1 cellular context compared by ENCODE assay signal in genomic region chr19:46745030-46745429, GRCh38.
TF ChIP-seq lines count a peak whose summit lies in the region.

No MANE protein-coding gene starts in this region.

TF ChIP-seq in K562, 482 proteins besides CTCF, POLR2A, EP300 and RAD21:
- no peak for TF ChIP-seq ID3 (CRISPR knock-in tag; IDR thresholded peaks at IDR 0.05)
- no peak for TF ChIP-seq ID3 (tag; IDR thresholded peaks at IDR 0.05)
- no peak for TF ChIP-seq PRPF4 (IDR thresholded peaks at IDR 0.05; ENCODE audit: insufficient read depth, low read depth, low read length, poor library complexity, severe bottlenecking)
- TF ChIP-seq ZNF224 (CRISPR knock-in tag; IDR thresholded peaks at IDR 0.05), result no peak
- TF ChIP-seq RBM22 (IDR thresholded peaks at IDR 0.05; ENCODE audit: low read depth, low read length, poor library complexity, severe bottlenecking), result no peak
TF ChIP-seq in K562: peak in this region for 0.
